ENCODE assay signal across 8 cellular contexts in genomic region chr14:105526781-105527380, GRCh38.
DNase-seq lines count a peak whose midpoint lies in the region; TF ChIP-seq lines count a peak whose summit lies in the region.

No MANE protein-coding gene starts in this region.

- no peaks in the 10 kb centered on the region for H3K79me2 ChIP-seq in KMS-11 (ENCODE audit: insufficient read depth, low read depth)

- H3K27me3 Mint-ChIP-seq in dendritic cell treated with granulocyte-macrophage colony-stimulating factor and Interleukin-4, amounts not matched to agents 40 ng/mL and 50 ng/mL, for 4 days = peaks cover 79% of the 10 kb centered on the region
- peaks cover 44% of the 10 kb centered on the region for H3K27me3 Mint-ChIP-seq in nephron progenitor cell (ENCODE audit: low read depth, poor library complexity)

- no peak overlapping the region for H3K27ac Mint-ChIP-seq in dendritic cell treated with granulocyte-macrophage colony-stimulating factor and Interleukin-4, amounts not matched to agents 40 ng/mL and 50 ng/mL, for 4 days
- H3K27ac Mint-ChIP-seq in nephron progenitor cell = no peak overlapping the region

- no peak overlapping the region for H3K27ac ChIP-seq in KMS-11

- H3K4me3 ChIP-seq in AG10803 (ENCODE audit: low read length) = peak overlapping the region; percentile 61
- H3K4me3 ChIP-seq in KMS-11 (IDR thresholded peaks at IDR 0.05; ENCODE audit: insufficient read depth, low read depth, low read length) = no peak overlapping the region

- H3K4me1 ChIP-seq in KMS-11 (ENCODE audit: low read depth, poor library complexity, severe bottlenecking) = peaks cover 11% of the 10 kb centered on the region

- peak overlapping the region; percentile 94 for H2AFZ ChIP-seq in KMS-11 (ENCODE audit: low read depth)

- no peaks in the 10 kb centered on the region for H3K9me3 Mint-ChIP-seq in dendritic cell treated with granulocyte-macrophage colony-stimulating factor and Interleukin-4, amounts not matched to agents 40 ng/mL and 50 ng/mL, for 4 days
- H3K9me3 Mint-ChIP-seq in nephron progenitor cell = peaks cover 4% of the 10 kb centered on the region

- TF ChIP-seq CTCF in AG10803 (conservative IDR thresholded peaks at IDR 0.05; ENCODE audit: low read length) (no peak), KMS-11 (conservative IDR thresholded peaks at IDR 0.05; ENCODE audit: low read depth, low read length) (no peak), nephron progenitor cell (IDR thresholded peaks at IDR 0.05) (no peak)

- no peaks in the 10 kb centered on the region for H4K20me1 ChIP-seq in KMS-11 (ENCODE audit: insufficient read depth)

- no peaks in the 10 kb centered on the region for H3K36me3 Mint-ChIP-seq in dendritic cell treated with granulocyte-macrophage colony-stimulating factor and Interleukin-4, amounts not matched to agents 40 ng/mL and 50 ng/mL, for 4 days (ENCODE audit: low read depth)
- H3K36me3 Mint-ChIP-seq in nephron progenitor cell (ENCODE audit: low read depth) = no peaks in the 10 kb centered on the region

- H3K9ac ChIP-seq in KMS-11 = peak overlapping the region; percentile 71; the same call in 1 of the 2 replicates

- no peak for DNase-seq in AG10803 (ENCODE audit: low read depth)
- peak; percentile 39 for DNase-seq in nephron progenitor cell
- no peak for DNase-seq in NCI-H2107 treated with DMSO at 0.1 percent for 48 hours (lab: John Stamatoyannopoulos, UW; ENCODE audit: unreplicated experiment)
- DNase-seq in medulla oblongata (ENCODE audit: extremely low spot score) = no peak
- DNase-seq in NCI-H82 (lab: John Stamatoyannopoulos, UW) = no peak
- no peak for DNase-seq in NCI-H1436 (lab: John Stamatoyannopoulos, UW)

- peaks cover 21% of the 10 kb centered on the region for H3K4me1 Mint-ChIP-seq in dendritic cell treated with granulocyte-macrophage colony-stimulating factor and Interleukin-4, amounts not matched to agents 40 ng/mL and 50 ng/mL, for 4 days (ENCODE audit: low read depth)
- peaks cover 7% of the 10 kb centered on the region for H3K4me1 Mint-ChIP-seq in nephron progenitor cell

- H3K27me3 ChIP-seq in KMS-11 (ENCODE audit: insufficient read depth, low read depth) = peaks cover 45% of the 10 kb centered on the region

- intact Hi-C loops in dendritic cell treated with granulocyte-macrophage colony-stimulating factor and Interleukin-4, amounts not matched to agents 40 ng/mL and 50 ng/mL, for 4 days (cut with micrococcal nuclease) = loop anchor here (5.0 kb wide), 2 partner anchors 35 to 435 kb away; partner anchors contain the start of gene TEDC1

- H3K4me3 Mint-ChIP-seq in dendritic cell treated with granulocyte-macrophage colony-stimulating factor and Interleukin-4, amounts not matched to agents 40 ng/mL and 50 ng/mL, for 4 days = peak overlapping the region; percentile 69
- peak overlapping the region; percentile 77 for H3K4me3 Mint-ChIP-seq in nephron progenitor cell

- H3K4me2 ChIP-seq in KMS-11 = peak overlapping the region; percentile 68

- no peaks in the 10 kb centered on the region for H3K36me3 ChIP-seq in KMS-11 (ENCODE audit: insufficient read depth)
